ENCODE assay signal across 14 cellular contexts in genomic region chr22:42925598-42925997, GRCh38.
DNase-seq lines count a peak whose midpoint lies in the region; ATAC-seq and TF ChIP-seq lines count a peak whose summit lies in the region.
"Had no signal": no experiment of that assay in that cellular context is flagged by ENCODE, and none has a peak within 500 bp of the region (broad histone marks: within the 10 kb centered on the region; RNA-seq: fewer than 3 reads in every experiment).

No MANE protein-coding gene starts in this region.

- H3K4me1 ChIP-seq in muscle layer of colon (ENCODE audit: insufficient read depth, low read length): peaks cover 76% of the 10 kb centered on the region
- peaks cover 72% of the 10 kb centered on the region for H3K4me1 ChIP-seq in suprapubic skin

- no peak for TF ChIP-seq POLR2A in suprapubic skin (IDR thresholded peaks at IDR 0.05)

- H3K27ac ChIP-seq in muscle layer of colon (ENCODE audit: low read depth, low read length) (peak overlapping the region; percentile 66), suprapubic skin (peak overlapping the region; percentile 59)
- H3K27ac ChIP-seq: 22Rv1 had no signal

- H3K36me3 ChIP-seq in muscle layer of colon (ENCODE audit: insufficient read depth, low read length) (no peaks in the 10 kb centered on the region), suprapubic skin (no peaks in the 10 kb centered on the region)

- H3K9me3 Mint-ChIP-seq in activated naive CD8-positive, alpha-beta T cell treated with anti-CD3 and anti-CD28 coated beads, Interleukin-2, amount 50 U/mL, for 24 hours: no peaks in the 10 kb centered on the region

- peak; percentile 39 for DNase-seq in NK-92 treated with Interleukin-12 subunit alpha and Interleukin-12 subunit beta, amount 100 ng/mL, for 24 hours (lab: John Stamatoyannopoulos, UW)
- no peak for DNase-seq in NK-92 (lab: John Stamatoyannopoulos, UW; ENCODE audit: unreplicated experiment)
- peak; percentile 24 for DNase-seq in activated naive CD8-positive, alpha-beta T cell treated with anti-CD3 and anti-CD28 coated beads, Interleukin-2, amount 50 U/mL, for 24 hours
- DNase-seq in suprapubic skin (ENCODE audit: low spot score in 2 of 2): no peak
- no peak for DNase-seq in NCI-H187 (lab: John Stamatoyannopoulos, UW)
- DNase-seq in H4 (ENCODE audit: low spot score): no peak
- DNase-seq: activated T-cell treated with anti-CD3 and anti-CD28 coated beads, Interleukin-2, amount 50 U/mL, for 1 hour; kidney glomerular epithelial cell; NCI-H1930; OCI-M1; T1000 had no signal

- no peaks in the 10 kb centered on the region for H3K27me3 Mint-ChIP-seq in activated naive CD8-positive, alpha-beta T cell treated with anti-CD3 and anti-CD28 coated beads, Interleukin-2, amount 50 U/mL, for 24 hours

- TF ChIP-seq EP300 in suprapubic skin (IDR thresholded peaks at IDR 0.05): no peak

- H3K4me1 Mint-ChIP-seq in activated naive CD8-positive, alpha-beta T cell treated with anti-CD3 and anti-CD28 coated beads, Interleukin-2, amount 50 U/mL, for 24 hours: peaks cover 62% of the 10 kb centered on the region

- TF ChIP-seq CTCF in suprapubic skin (IDR thresholded peaks at IDR 0.05): no peak

- H3K9me3 ChIP-seq in muscle layer of colon (ENCODE audit: low read length) (no peaks in the 10 kb centered on the region), suprapubic skin (no peaks in the 10 kb centered on the region)

- H3K36me3 Mint-ChIP-seq in activated naive CD8-positive, alpha-beta T cell treated with anti-CD3 and anti-CD28 coated beads, Interleukin-2, amount 50 U/mL, for 24 hours (ENCODE audit: low read depth): no peaks in the 10 kb centered on the region

- no peaks in the 10 kb centered on the region for H3K27me3 ChIP-seq in muscle layer of colon (ENCODE audit: control insufficient read depth in 1 of 2, insufficient read depth in 2 of 2, low read length in 2 of 2)
- H3K27me3 ChIP-seq in suprapubic skin: no peaks in the 10 kb centered on the region

- peak overlapping the region; percentile 37 for H3K27ac Mint-ChIP-seq in activated naive CD8-positive, alpha-beta T cell treated with anti-CD3 and anti-CD28 coated beads, Interleukin-2, amount 50 U/mL, for 24 hours

- H3K9ac ChIP-seq in muscle layer of colon (ENCODE audit: low read length): no peak overlapping the region

- ATAC-seq in activated naive CD8-positive, alpha-beta T cell treated with anti-CD3 and anti-CD28 coated beads, Interleukin-2, amount 50 U/mL, for 24 hours: peak; percentile 50
- ATAC-seq in HG02678 (IDR thresholded peaks at IDR 0.05; ENCODE audit: unreplicated experiment): no peak

- WGBS in suprapubic skin: 84% methylated on average over 6 of the region's 6 CpGs

- no peak overlapping the region for H3K4me3 Mint-ChIP-seq in activated naive CD8-positive, alpha-beta T cell treated with anti-CD3 and anti-CD28 coated beads, Interleukin-2, amount 50 U/mL, for 24 hours

- no peak overlapping the region for H3K4me3 ChIP-seq in muscle layer of colon (ENCODE audit: low read depth in 1 of 2, low read length in 2 of 2)
- H3K4me3 ChIP-seq in suprapubic skin: no peak overlapping the region

Comparison
In these comparisons a context has a peak if more than half of its experiments do, and no peak if none do; other contexts are left out.
1. DNase-seq: peak in NK-92 treated with Interleukin-12 subunit alpha and Interleukin-12 subunit beta, amount 100 ng/mL, for 24 hours (single experiment) and activated naive CD8-positive, alpha-beta T cell treated with anti-CD3 and anti-CD28 coated beads, Interleukin-2, amount 50 U/mL, for 24 hours (single experiment); none in NK-92 (single experiment), suprapubic skin (0 of 2), NCI-H187 (0 of 2) and H4 (single experiment).